In the genomic region with DNA sequence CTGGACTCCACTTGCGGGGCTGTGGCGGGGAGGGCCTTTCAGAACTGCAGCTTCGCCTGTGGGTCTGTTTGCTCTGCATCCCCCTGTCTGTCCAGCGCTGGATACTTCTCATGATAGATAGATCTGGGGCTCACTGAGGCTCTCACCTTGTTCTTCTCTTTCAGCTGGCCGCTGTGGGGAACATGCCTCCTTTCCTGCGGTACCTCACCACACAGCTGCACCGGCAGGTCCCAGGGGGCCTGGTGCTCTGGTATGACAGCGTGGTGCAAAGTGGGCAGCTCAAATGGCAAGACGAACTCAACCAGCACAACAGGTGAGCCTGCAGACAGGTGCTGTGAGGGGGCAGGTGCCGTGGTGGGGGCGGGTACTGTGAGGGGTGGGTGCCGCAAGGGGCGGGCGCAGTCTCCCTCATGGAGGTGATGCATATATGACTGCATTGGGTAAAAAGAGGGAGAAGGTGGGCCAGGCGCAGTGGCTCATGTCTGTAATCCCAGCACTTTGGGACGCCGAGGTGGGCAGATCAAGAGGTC, we compare ENCODE assay signal across 22 cellular contexts. TPM values are rescaled to one million over a fixed set of nuclear protein-coding genes. Genes with fewer than 3 reads are reported as not detected.
A peak's percentile ranks its signal among the peaks of the same experiment; 100 is the strongest.
DNase-seq lines count a peak whose midpoint lies in the region; ATAC-seq and TF ChIP-seq lines count a peak whose summit lies in the region.
"Had no signal": no experiment of that assay in that cellular context is flagged by ENCODE, and none has a peak within 500 bp of the region (broad histone marks: within the 10 kb centered on the region; RNA-seq: fewer than 3 reads in every experiment).

No MANE protein-coding gene starts in this region.

- H3K9me3 ChIP-seq in right cardiac atrium (ENCODE audit: control insufficient read depth, low read length) (no peaks in the 10 kb centered on the region), left ventricle myocardium inferior (replicated peaks) (no peaks in the 10 kb centered on the region), SJCRH30 (replicated peaks) (no peaks in the 10 kb centered on the region), neuronal stem cell (replicated peaks in 1 of 2; ENCODE audit: control insufficient read depth in 2 of 2, insufficient read depth in 1 of 2, low read depth in 1 of 2, low read length in 2 of 2) (peaks cover 0 to 8% of the 10 kb centered on the region in 2 donors), A673 (ENCODE audit: low read depth, low read length, poor library complexity, severe bottlenecking) (no peaks in the 10 kb centered on the region), ascending aorta (no peaks in the 10 kb centered on the region)
- H3K9me3 ChIP-seq: Caco-2, MG63 had no signal

- intact Hi-C loops in right cardiac atrium (cut with DNase I): loop anchor here in 2 of 4 donors (5.0 to 10.0 kb wide), 3 partner anchors 34 to 624 kb away; no protein-coding TSS in a partner anchor
- intact Hi-C loops in left ventricle myocardium inferior (cut with micrococcal nuclease): no loop called here
- intact Hi-C loops in A673 (cut with micrococcal nuclease; ENCODE audit: unreplicated experiment): loop anchor here (5.0 kb wide), 1 partner anchor 34 kb away; no protein-coding TSS in a partner anchor
- intact Hi-C loops in ascending aorta (cut with DNase I): no loop called here

- no peak overlapping the region for H4K91ac ChIP-seq in neuronal stem cell (ENCODE audit: low read depth, low read length, poor library complexity)

- no peaks in the 10 kb centered on the region for H3K27me3 ChIP-seq in right cardiac atrium (ENCODE audit: control insufficient read depth, insufficient read depth)
- H3K27me3 ChIP-seq in left ventricle myocardium inferior (ENCODE audit: low read depth): no peaks in the 10 kb centered on the region
- no peaks in the 10 kb centered on the region for H3K27me3 ChIP-seq in SJCRH30
- H3K27me3 ChIP-seq in neuronal stem cell (ENCODE audit: control insufficient read depth in 3 of 3, insufficient read depth in 3 of 3, low read depth in 1 of 3, low read length in 3 of 3): no peaks in the 10 kb centered on the region
- H3K27me3 ChIP-seq in A673 (replicated peaks; ENCODE audit: insufficient read depth, low read depth, low read length, poor library complexity): no peaks in the 10 kb centered on the region
- no peaks in the 10 kb centered on the region for H3K27me3 ChIP-seq in ascending aorta
- H3K27me3 ChIP-seq: MG63 had no signal

- POLR2A ChIA-PET in A673 (lab: Charles Lee; ENCODE audit: low non-redundant PET): no interaction called here

- H3K4me2 ChIP-seq in neuronal stem cell (ENCODE audit: insufficient read depth, low read length, poor library complexity, severe bottlenecking): no peak overlapping the region

- no TSS peak for BruUV-seq in A673 (replicated peaks; lab: Mats Ljungman, UMichigan)

- peaks cover 8% of the 10 kb centered on the region for H3K79me1 ChIP-seq in neuronal stem cell (ENCODE audit: low read depth, low read length)

- H3K4me1 ChIP-seq in right cardiac atrium (ENCODE audit: control insufficient read depth, insufficient read depth, low read length) (no peaks in the 10 kb centered on the region), left ventricle myocardium inferior (peaks cover 49% of the 10 kb centered on the region), SJCRH30 (peaks cover 53% of the 10 kb centered on the region), neuronal stem cell (ENCODE audit: control insufficient read depth in 2 of 2, insufficient read depth in 1 of 2, low read depth in 1 of 2, low read length in 2 of 2) (peaks cover under 1 to 2% of the 10 kb centered on the region in 2 donors), A673 (ENCODE audit: insufficient read depth, low read length, poor library complexity, severe bottlenecking) (no peaks in the 10 kb centered on the region), ascending aorta (peaks cover 3 to 4% of the 10 kb centered on the region in 2 donors)

- no peak overlapping the region for H2BK5ac ChIP-seq in neuronal stem cell (ENCODE audit: low read length)

- no peak overlapping the region for H2AK5ac ChIP-seq in neuronal stem cell (ENCODE audit: low read depth, low read length)

- H3K23ac ChIP-seq in neuronal stem cell (ENCODE audit: low read depth, low read length, poor library complexity): peak overlapping the region; percentile 85

- no peak overlapping the region for H3K4ac ChIP-seq in neuronal stem cell (ENCODE audit: low read length)

- no peak overlapping the region for H3K18ac ChIP-seq in neuronal stem cell (ENCODE audit: low read length)

- CTCF ChIA-PET in A673 (lab: Charles Lee): no interaction called here

- peak; percentile 4 to 47 (median 43) for DNase-seq in right cardiac atrium
- no peak for DNase-seq in left ventricle myocardium inferior
- peak in 1 of 2 experiments; percentile 26 for DNase-seq in SJCRH30
- DNase-seq in neuronal stem cell (ENCODE audit: low spot score): no peak
- no peak for DNase-seq in CD1c-positive myeloid dendritic cell (ENCODE audit: extremely low spot score)
- no peak for DNase-seq in A673 (ENCODE audit: low spot score)
- no peak for DNase-seq in ascending aorta (ENCODE audit: low spot score in 2 of 2)
- DNase-seq: AML-193; C1 segment of cervical spinal cord; Caco-2; CD8-positive, alpha-beta T cell; GM23248; H9; IMR-90; KG1; MG63; NCI-H2029; NCI-H446; NCI-H524 treated with DMSO at 0.1 percent for 48 hours; NCI-H774 had no signal

- H2BK120ac ChIP-seq in neuronal stem cell (ENCODE audit: low read depth, low read length): no peak overlapping the region

- H3K9ac ChIP-seq in neuronal stem cell (ENCODE audit: low read depth, low read length, poor library complexity): no peak overlapping the region
- H3K9ac ChIP-seq: GM23248 had no signal

- WGBS in right cardiac atrium: 96% methylated on average over 17 of the region's 17 CpGs
- WGBS in neuronal stem cell (ENCODE audit: extremely low coverage in 2 of 2, insufficient read length in 2 of 2, insufficient replicate concordance in 1 of 2), 2 donors: no CpG with 5 or more reads among the region's 17 CpGs

- H2BK12ac ChIP-seq in neuronal stem cell (ENCODE audit: low read length): no peak overlapping the region

- TF ChIP-seq CTCF in left ventricle myocardium inferior (IDR thresholded peaks at IDR 0.05; ENCODE audit: borderline replicate concordance): no peak
- TF ChIP-seq CTCF in A673 (conservative IDR thresholded peaks at IDR 0.05; ENCODE audit: low read depth, low read length): no peak
- no peak for TF ChIP-seq CTCF in ascending aorta (IDR thresholded peaks at IDR 0.05)

- H4K8ac ChIP-seq in neuronal stem cell (ENCODE audit: low read depth, low read length): no peak overlapping the region

- H3K4me3 ChIP-seq in right cardiac atrium (ENCODE audit: low read length): no peak overlapping the region
- H3K4me3 ChIP-seq in left ventricle myocardium inferior: no peak overlapping the region
- H3K4me3 ChIP-seq in SJCRH30: no peak overlapping the region
- H3K4me3 ChIP-seq in neuronal stem cell (ENCODE audit: low read length in 2 of 2): no peak overlapping the region
- H3K4me3 ChIP-seq in A673 (ENCODE audit: low read depth, low read length, poor library complexity, severe bottlenecking): no peak overlapping the region
- no peak overlapping the region for H3K4me3 ChIP-seq in ascending aorta
- H3K4me3 ChIP-seq: GM23248, MG63 had no signal

- ATAC-seq in right cardiac atrium (no peak), HG03354 (IDR thresholded peaks at IDR 0.05; ENCODE audit: poor library complexity, severe bottlenecking, unreplicated experiment) (no peak)
- ATAC-seq: CD8-positive, alpha-beta T cell; Right ventricle myocardium inferior had no signal

- no peak overlapping the region for H2BK15ac ChIP-seq in neuronal stem cell (ENCODE audit: low read length)

- H3K27ac ChIP-seq in right cardiac atrium (ENCODE audit: low read length) (no peak overlapping the region), left ventricle myocardium inferior (replicated peaks) (no peak overlapping the region), SJCRH30 (peak overlapping the region; percentile 97), neuronal stem cell (replicated peaks; ENCODE audit: low read length) (no peak overlapping the region), A673 (ENCODE audit: low read depth, low read length, poor library complexity, severe bottlenecking) (no peak overlapping the region), ascending aorta (no peak overlapping the region)
- H3K27ac ChIP-seq: GM23248 had no signal

- H3K14ac ChIP-seq in neuronal stem cell (ENCODE audit: low read length): no peak overlapping the region

- H3K36me3 ChIP-seq in left ventricle myocardium inferior (peaks cover 84% of the 10 kb centered on the region), SJCRH30 (peaks cover 74% of the 10 kb centered on the region), neuronal stem cell (replicated peaks in 1 of 2; ENCODE audit: control insufficient read depth in 2 of 2, insufficient read depth in 2 of 2, low read length in 2 of 2) (peaks cover 48 to 52% of the 10 kb centered on the region in 2 donors), A673 (ENCODE audit: insufficient read depth, low read length, poor library complexity, severe bottlenecking) (peaks cover 3% of the 10 kb centered on the region), ascending aorta (peaks cover 48 to 62% of the 10 kb centered on the region in 2 donors)

- no peak overlapping the region for H2AFZ ChIP-seq in neuronal stem cell (ENCODE audit: low read length)
- H2AFZ ChIP-seq: GM23248 had no signal

RNA-seq across cellular contexts. Expression of a gene that starts 6.2 kb away (rescaled TPM):
- total RNA-seq in right cardiac atrium: 10 to 100 TPM; 35.6 to 48.0 (median 42.3) TPM
- polyA plus RNA-seq in right cardiac atrium: 25.4 TPM
- total RNA-seq in left ventricle myocardium inferior: 31.5 TPM
- total RNA-seq in SJCRH30 (2014; rRNA removed; shearing (Covaris generic)): 56.3 and 82.5 TPM in 2 replicates
- 17.4 TPM for polyA plus RNA-seq in neuronal stem cell (2013, experiment 1 of 2)
- polyA plus RNA-seq in neuronal stem cell (2013, experiment 2 of 2): 18.1 TPM
- total RNA-seq in A673 (2021): 24.4 and 33.6 TPM in 2 replicates
- total RNA-seq in ascending aorta: 13.2 TPM

RNA-seq across cellular contexts. Expression of a gene that starts 56.9 kb away (rescaled TPM):
- total RNA-seq in right cardiac atrium (100 to 1,000 TPM; 232 to 655 (median 355) TPM), left ventricle myocardium inferior (146 TPM), A673 (2021) (3.8 and 6.3 TPM in 2 replicates), ascending aorta (435 TPM)
- polyA plus RNA-seq in right cardiac atrium: 286 TPM
- total RNA-seq in SJCRH30 (2014; rRNA removed; shearing (Covaris generic)): 45.7 and 48.3 TPM in 2 replicates
- 1.3 TPM for polyA plus RNA-seq in neuronal stem cell (2013, experiment 1 of 2)
- 1.6 TPM for polyA plus RNA-seq in neuronal stem cell (2013, experiment 2 of 2)

Comparison
In these comparisons a context has a peak if more than half of its experiments do, and no peak if none do; other contexts are left out.
1. DNase-seq: peak in right cardiac atrium (3 of 3); none in left ventricle myocardium inferior (single experiment), neuronal stem cell (single experiment), CD1c-positive myeloid dendritic cell (single experiment), A673 (single experiment) and ascending aorta (0 of 2).